In genomic region chr7:150405584-150406310, GRCh38 we compare ENCODE assay signal across 8 cellular contexts. TPM values are rescaled to one million over a fixed set of nuclear protein-coding genes. Genes with fewer than 3 reads are reported as not detected.
DNase-seq lines count a peak whose midpoint lies in the region; ATAC-seq and TF ChIP-seq lines count a peak whose summit lies in the region.

No MANE protein-coding gene starts in this region.

- peaks cover 10% of the 10 kb centered on the region for H3K36me3 ChIP-seq in lower lobe of right lung

- H3K9me3 Mint-ChIP-seq in T-helper 2 cell treated with Interferon-gamma antibody and Interleukin-4, amounts not matched to agents 5 μg/mL and 100 μg/mL, for 36 hours: no peaks in the 10 kb centered on the region
- no peaks in the 10 kb centered on the region for H3K9me3 Mint-ChIP-seq in dendritic cell treated with granulocyte-macrophage colony-stimulating factor and Interleukin-4, amounts not matched to agents 40 ng/mL and 50 ng/mL, for 4 days

- peaks cover 19% of the 10 kb centered on the region for H3K36me3 Mint-ChIP-seq in T-helper 2 cell treated with Interferon-gamma antibody and Interleukin-4, amounts not matched to agents 5 μg/mL and 100 μg/mL, for 36 hours (ENCODE audit: low read depth)
- H3K36me3 Mint-ChIP-seq in dendritic cell treated with granulocyte-macrophage colony-stimulating factor and Interleukin-4, amounts not matched to agents 40 ng/mL and 50 ng/mL, for 4 days (ENCODE audit: low read depth): no peaks in the 10 kb centered on the region

- ATAC-seq in lower lobe of right lung (peak; percentile 48 to 57), GM18873 (IDR thresholded peaks at IDR 0.05; ENCODE audit: low FRiP score, unreplicated experiment) (no peak)
- peak; percentile 3 for ATAC-seq in stimulated activated naive CD8-positive, alpha-beta T cell treated with anti-CD3 and anti-CD28 coated beads, Interleukin-15, Interleukin-2, amounts not matched to agents 100 U/mL and 50 U/mL, for 24 hours

- peak overlapping the region; percentile 97 for H3K27ac ChIP-seq in lower lobe of right lung

- peak; percentile 59 for DNase-seq in activated CD4-positive, alpha-beta T cell treated with anti-CD3 and anti-CD28 coated beads for 48 hours
- no peak for DNase-seq in activated CD4-positive, alpha-beta T cell treated with anti-CD3 and anti-CD28 coated beads, Interleukin-2, amount 50 U/mL, for 1 hour
- peak; percentile 37 for DNase-seq in T-helper 2 cell treated with Interferon-gamma antibody and Interleukin-4, amounts not matched to agents 5 μg/mL and 100 μg/mL, for 36 hours (ENCODE audit: low spot score)
- DNase-seq in lower lobe of right lung (no peak), NCI-H1417 treated with DMSO at 0.1 percent for 48 hours (lab: John Stamatoyannopoulos, UW) (no peak)
- DNase-seq in stimulated activated naive CD8-positive, alpha-beta T cell treated with anti-CD3 and anti-CD28 coated beads, Interleukin-15, Interleukin-2, amounts not matched to agents 100 U/mL and 50 U/mL, for 24 hours: peak; percentile 57

- no peaks in the 10 kb centered on the region for H3K27me3 Mint-ChIP-seq in T-helper 2 cell treated with Interferon-gamma antibody and Interleukin-4, amounts not matched to agents 5 μg/mL and 100 μg/mL, for 36 hours (ENCODE audit: low read depth)
- H3K27me3 Mint-ChIP-seq in dendritic cell treated with granulocyte-macrophage colony-stimulating factor and Interleukin-4, amounts not matched to agents 40 ng/mL and 50 ng/mL, for 4 days: peaks cover 10% of the 10 kb centered on the region

- H3K27me3 ChIP-seq in lower lobe of right lung (ENCODE audit: low read depth): no peaks in the 10 kb centered on the region

- peak overlapping the region; percentile 88 for H3K4me3 ChIP-seq in lower lobe of right lung

- H3K4me3 Mint-ChIP-seq in T-helper 2 cell treated with Interferon-gamma antibody and Interleukin-4, amounts not matched to agents 5 μg/mL and 100 μg/mL, for 36 hours: peak overlapping the region; percentile 90
- H3K4me3 Mint-ChIP-seq in dendritic cell treated with granulocyte-macrophage colony-stimulating factor and Interleukin-4, amounts not matched to agents 40 ng/mL and 50 ng/mL, for 4 days: peak overlapping the region; percentile 85

- peak overlapping the region; percentile 99 for H3K27ac Mint-ChIP-seq in T-helper 2 cell treated with Interferon-gamma antibody and Interleukin-4, amounts not matched to agents 5 μg/mL and 100 μg/mL, for 36 hours
- peak overlapping the region; percentile 41 for H3K27ac Mint-ChIP-seq in dendritic cell treated with granulocyte-macrophage colony-stimulating factor and Interleukin-4, amounts not matched to agents 40 ng/mL and 50 ng/mL, for 4 days

- peaks cover 29% of the 10 kb centered on the region for H3K4me1 ChIP-seq in lower lobe of right lung

- intact Hi-C loops in dendritic cell treated with granulocyte-macrophage colony-stimulating factor and Interleukin-4, amounts not matched to agents 40 ng/mL and 50 ng/mL, for 4 days (cut with micrococcal nuclease): no loop called here
- intact Hi-C loops in lower lobe of right lung (cut with DNase I): no loop called here

- no peaks in the 10 kb centered on the region for H3K9me3 ChIP-seq in lower lobe of right lung

- H3K4me1 Mint-ChIP-seq in T-helper 2 cell treated with Interferon-gamma antibody and Interleukin-4, amounts not matched to agents 5 μg/mL and 100 μg/mL, for 36 hours (ENCODE audit: low read depth): peaks cover 46% of the 10 kb centered on the region
- H3K4me1 Mint-ChIP-seq in dendritic cell treated with granulocyte-macrophage colony-stimulating factor and Interleukin-4, amounts not matched to agents 40 ng/mL and 50 ng/mL, for 4 days (ENCODE audit: low read depth): peaks cover 37% of the 10 kb centered on the region

- TF ChIP-seq CTCF in lower lobe of right lung (IDR thresholded peaks at IDR 0.05): no peak

RNA-seq across cellular contexts. Expression of gene ZNF775, which starts 26.6 kb away (rescaled TPM):
- total RNA-seq in lower lobe of right lung: 4.5 TPM

RNA-seq across cellular contexts. Expression of gene REPIN1, which starts 37.1 kb away (rescaled TPM):
- total RNA-seq in lower lobe of right lung: 86.0 TPM

RNA-seq across cellular contexts. Expression of gene GIMAP8, which starts 44.7 kb away (rescaled TPM):
- total RNA-seq in lower lobe of right lung: 44.4 TPM

Comparison
In these comparisons a context has a peak if more than half of its experiments do, and no peak if none do; other contexts are left out.
1. DNase-seq: peak in activated CD4-positive, alpha-beta T cell treated with anti-CD3 and anti-CD28 coated beads for 48 hours (single experiment), T-helper 2 cell treated with Interferon-gamma antibody and Interleukin-4, amounts not matched to agents 5 μg/mL and 100 μg/mL, for 36 hours (single experiment) and stimulated activated naive CD8-positive, alpha-beta T cell treated with anti-CD3 and anti-CD28 coated beads, Interleukin-15, Interleukin-2, amounts not matched to agents 100 U/mL and 50 U/mL, for 24 hours (single experiment); none in activated CD4-positive, alpha-beta T cell treated with anti-CD3 and anti-CD28 coated beads, Interleukin-2, amount 50 U/mL, for 1 hour (single experiment), lower lobe of right lung (single experiment) and NCI-H1417 treated with DMSO at 0.1 percent for 48 hours (single experiment).